11 cellular contexts compared by ENCODE assay signal in genomic region chr2:233418052-233418760, GRCh38.
DNase-seq lines count a peak whose midpoint lies in the region; ATAC-seq and TF ChIP-seq lines count a peak whose summit lies in the region.
"Had no signal": no experiment of that assay in that cellular context is flagged by ENCODE, and none has a peak within 500 bp of the region (broad histone marks: within the 10 kb centered on the region; RNA-seq: fewer than 3 reads in every experiment).

No MANE protein-coding gene starts in this region.

- RAD21 ChIA-PET in HCT116 (lab: Charles Lee; ENCODE audit: low non-redundant PET in 1 of 2, low total read pairs in 2 of 2, uncharacterized antibody in 2 of 2, unreplicated experiment in 2 of 2): no interaction called here

- H3K27ac ChIP-seq in HCT116 (ENCODE audit: low read depth, low read length) (peak overlapping the region; percentile 77), ascending aorta (peak overlapping the region; percentile 54 to 95)
- H3K27ac ChIP-seq: suprapubic skin had no signal

- peaks cover 79 to 86% of the 10 kb centered on the region in 2 donors for H3K4me1 Mint-ChIP-seq in natural killer cell treated with Interleukin-12 subunit alpha and Interleukin-12 subunit beta and Interleukin-15 and Interleukin-18, amount 100 ng/mL, for 72 hours (ENCODE audit: low read depth in 2 of 2)

- H3K36me3 Mint-ChIP-seq in natural killer cell treated with Interleukin-12 subunit alpha and Interleukin-12 subunit beta and Interleukin-15 and Interleukin-18, amount 100 ng/mL, for 72 hours: peaks cover under 1% of the 10 kb centered on the region

- POLR2A ChIA-PET in HCT116 (lab: Charles Lee): interaction anchor here (1.0 kb wide), 1 partner anchor 17 kb away, joined by 3 read pairs; no protein-coding TSS in a partner anchor

- DNase-seq in BE2C (no peak), HCT116 (ENCODE audit: low read depth, low spot score) (no peak), ascending aorta (ENCODE audit: low spot score in 2 of 2) (peak in 1 of 2 donors; percentile 48), NCI-H82 (lab: John Stamatoyannopoulos, UW) (no peak), NCI-H1048 (lab: John Stamatoyannopoulos, UW) (no peak)
- no peak for DNase-seq in natural killer cell treated with Interleukin-12 subunit alpha and Interleukin-12 subunit beta and Interleukin-15 and Interleukin-18, amount 100 ng/mL, for 72 hours (ENCODE audit: low spot score)
- DNase-seq: NCI-H2171 treated with DMSO at 0.1 percent for 48 hours had no signal

- peaks cover 7% of the 10 kb centered on the region; the same call in 1 of the 2 replicates for H4K20me1 ChIP-seq in HCT116 (ENCODE audit: insufficient read depth)

- ATAC-seq in HCT116 (peak; percentile 2; the same call in 1 of the 2 replicates), GM21390 (IDR thresholded peaks at IDR 0.05; ENCODE audit: unreplicated experiment) (no peak), HG02840 (IDR thresholded peaks at IDR 0.05; ENCODE audit: low FRiP score, unreplicated experiment) (no peak)
- ATAC-seq in natural killer cell treated with Interleukin-12 subunit alpha and Interleukin-12 subunit beta and Interleukin-15 and Interleukin-18, amount 100 ng/mL, for 72 hours: no peak

- H3K4me1 ChIP-seq in BE2C (peaks cover 19% of the 10 kb centered on the region), HCT116 (ENCODE audit: control insufficient read depth in 1 of 2, insufficient read depth in 2 of 2, low read length in 2 of 2) (peaks cover 75 to 98% of the 10 kb centered on the region in 2 experiments), ascending aorta (peaks cover 18 to 28% of the 10 kb centered on the region in 2 donors)

- no peaks in the 10 kb centered on the region for H3K9me3 ChIP-seq in BE2C
- no peaks in the 10 kb centered on the region for H3K9me3 ChIP-seq in HCT116 (ENCODE audit: control insufficient read depth in 1 of 2, insufficient read depth in 1 of 2, low read depth in 1 of 2, low read length in 2 of 2)
- H3K9me3 ChIP-seq in ascending aorta: no peaks in the 10 kb centered on the region
- H3K9me3 ChIP-seq: suprapubic skin had no signal

- intact Hi-C loops in HCT116 (cut with micrococcal nuclease): no loop called here
- intact Hi-C loops in ascending aorta (cut with DNase I): loop anchor here (2.0 to 10.0 kb wide), 4 partner anchors 63 to 1813 kb away; partner anchors contain the start of genes DGKD and EFHD1

- H2AFZ ChIP-seq in HCT116 (ENCODE audit: low read depth, low read length, poor library complexity, severe bottlenecking): no peak overlapping the region

- TF ChIP-seq CTCF in BE2C (IDR thresholded peaks at IDR 0.05; ENCODE audit: low read depth, low read length): peak; percentile 5; the same call in 1 of the 2 replicates
- no peak for TF ChIP-seq CTCF in HCT116 (IDR thresholded peaks at IDR 0.05 in 2 of 3, conservative IDR thresholded peaks at IDR 0.05 in 1 of 3; ENCODE audit: borderline replicate concordance in 1 of 3, insufficient read depth in 1 of 3, low read depth in 2 of 3, low read length in 2 of 3)
- no peak for TF ChIP-seq CTCF in ascending aorta (IDR thresholded peaks at IDR 0.05)

- H3K27ac Mint-ChIP-seq in natural killer cell treated with Interleukin-12 subunit alpha and Interleukin-12 subunit beta and Interleukin-15 and Interleukin-18, amount 100 ng/mL, for 72 hours: peak overlapping the region; percentile 79 to 90

- no peaks in the 10 kb centered on the region for H3K27me3 ChIP-seq in BE2C
- no peaks in the 10 kb centered on the region for H3K27me3 ChIP-seq in HCT116 (ENCODE audit: insufficient read depth, low read length)
- H3K27me3 ChIP-seq in ascending aorta: no peaks in the 10 kb centered on the region
- H3K27me3 ChIP-seq: suprapubic skin had no signal

- no TSS peak for BruUV-seq in HCT116 (replicated peaks; lab: Mats Ljungman, UMichigan)

- H3K9me2 ChIP-seq in HCT116 (ENCODE audit: insufficient read depth): no peaks in the 10 kb centered on the region

- H3K4me3 Mint-ChIP-seq in natural killer cell treated with Interleukin-12 subunit alpha and Interleukin-12 subunit beta and Interleukin-15 and Interleukin-18, amount 100 ng/mL, for 72 hours: peak overlapping the region; percentile 85

- H3K4me3 ChIP-seq in BE2C (ENCODE audit: low read depth, low read length) (peak overlapping the region; percentile 36; the same call in 1 of the 2 replicates), HCT116 (replicated peaks in 1 of 2; ENCODE audit: low read depth in 1 of 2, low read length in 2 of 2) (peak overlapping the region; percentile 41 to 65), ascending aorta (peak overlapping the region; percentile 5 to 63)
- H3K4me3 ChIP-seq: skin epidermis, suprapubic skin had no signal

- H3K79me2 ChIP-seq in HCT116 (ENCODE audit: insufficient read depth, low read length): peaks cover 80% of the 10 kb centered on the region

- TF ChIP-seq POLR2A in HCT116 (IDR thresholded peaks at IDR 0.05; ENCODE audit: borderline replicate concordance, extremely low read depth, insufficient read depth, insufficient read length): no peak

- peak overlapping the region; percentile 73 for H3K9ac ChIP-seq in HCT116 (ENCODE audit: low read length)

- TF ChIP-seq RAD21 in HCT116 (IDR thresholded peaks at IDR 0.05; ENCODE audit: low read depth): no peak

- H3K27me3 Mint-ChIP-seq in natural killer cell treated with Interleukin-12 subunit alpha and Interleukin-12 subunit beta and Interleukin-15 and Interleukin-18, amount 100 ng/mL, for 72 hours: no peaks in the 10 kb centered on the region

- peak overlapping the region; percentile 87 for H3K4me2 ChIP-seq in HCT116 (ENCODE audit: low read length)

- CTCF ChIA-PET in HCT116 (lab: Charles Lee): no interaction called here

- no peaks in the 10 kb centered on the region for H3K9me3 Mint-ChIP-seq in natural killer cell treated with Interleukin-12 subunit alpha and Interleukin-12 subunit beta and Interleukin-15 and Interleukin-18, amount 100 ng/mL, for 72 hours

- H3K36me3 ChIP-seq in BE2C (peaks cover 6% of the 10 kb centered on the region; the same call in 1 of the 2 replicates), HCT116 (ENCODE audit: control insufficient read depth in 1 of 2, insufficient read depth in 2 of 2, low read length in 2 of 2) (peaks cover 0 to 4% of the 10 kb centered on the region in 2 experiments; a peak in 1 of 4 replicates), ascending aorta (no peaks in the 10 kb centered on the region)
- H3K36me3 ChIP-seq: suprapubic skin had no signal

TF ChIP-seq in HCT116, 20 proteins besides CTCF, POLR2A, EP300 and RAD21 (continues in another document):
- TF ChIP-seq YY1 (IDR thresholded peaks at IDR 0.05; ENCODE audit: extremely low read depth, insufficient replicate concordance, low read depth, low read length) (no peak), FOSL1 (IDR thresholded peaks at IDR 0.05; ENCODE audit: low read depth) (no peak), TCF7L2 (IDR thresholded peaks at IDR 0.05; ENCODE audit: borderline replicate concordance, extremely low read depth, insufficient read depth, insufficient read length) (no peak), ZNF274 (IDR thresholded peaks at IDR 0.05; ENCODE audit: low read depth, low read length) (no peak), ATF3 (IDR thresholded peaks at IDR 0.05) (no peak), MAX (IDR thresholded peaks at IDR 0.05) (no peak), ELF1 (IDR thresholded peaks at IDR 0.05; ENCODE audit: borderline replicate concordance, low read depth) (no peak), ZBTB33 (IDR thresholded peaks at IDR 0.05; ENCODE audit: extremely low read depth, insufficient replicate concordance, low read length) (no peak)
